Comparison of ENCODE assay signal across 8 cellular contexts in the genomic region with DNA sequence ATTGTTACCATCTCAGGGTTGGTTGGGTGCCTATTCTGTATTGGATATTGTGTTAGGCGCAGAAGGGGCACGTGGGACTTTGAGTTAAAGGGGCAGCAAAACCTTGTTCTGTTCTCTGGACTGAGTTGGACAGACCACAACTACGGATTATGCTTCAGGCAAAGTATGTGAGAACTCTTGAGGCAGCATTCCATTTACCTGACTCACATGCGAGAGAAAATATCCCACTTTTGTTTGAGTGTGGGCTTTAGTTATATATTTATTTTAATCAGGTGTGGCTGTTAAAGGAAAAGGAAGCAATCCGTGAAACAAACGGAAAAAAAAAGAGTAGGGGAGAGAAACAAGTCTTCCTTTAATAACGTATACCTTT. TPM values are rescaled to one million over a fixed set of nuclear protein-coding genes. Genes with fewer than 3 reads are reported as not detected.
DNase-seq lines count a peak whose midpoint lies in the region; ATAC-seq and TF ChIP-seq lines count a peak whose summit lies in the region.

No MANE protein-coding gene starts in this region.

- H3K4me3 Mint-ChIP-seq in activated CD8-positive, alpha-beta T cell treated with anti-CD3 and anti-CD28 coated beads, Interleukin-2, amount 10 ng/mL, durations not matched to agents 7 days and 5 days: peak overlapping the region; percentile 92

- H3K27me3 Mint-ChIP-seq in activated CD8-positive, alpha-beta T cell treated with anti-CD3 and anti-CD28 coated beads, Interleukin-2, amount 10 ng/mL, durations not matched to agents 7 days and 5 days (ENCODE audit: low read depth): peaks cover 7% of the 10 kb centered on the region

- H3K9me3 ChIP-seq in right cardiac atrium (ENCODE audit: control insufficient read depth, low read length): no peaks in the 10 kb centered on the region
- H3K9me3 ChIP-seq in sigmoid colon: no peaks in the 10 kb centered on the region

- POLR2A ChIA-PET in activated CD8-positive, alpha-beta T cell treated with anti-CD3 and anti-CD28 coated beads, Interleukin-2, amount 10 ng/mL, durations not matched to agents 7 days and 5 days (lab: Charles Lee): interaction anchor here (3.3 kb wide), 1 partner anchor 17 kb away, joined by 18 read pairs; a partner anchor contains a TSS

- H3K27ac ChIP-seq in right cardiac atrium (ENCODE audit: low read length) (no peak overlapping the region), sigmoid colon (peak overlapping the region; percentile 20 to 73 (median 30))

- DNase-seq in ACHN (peak; percentile 95), HCEC 1CT (peak; percentile 64), right cardiac atrium (no peak), sigmoid colon (no peak)
- DNase-seq in activated CD8-positive, alpha-beta T cell treated with anti-CD3 and anti-CD28 coated beads, Interleukin-2, amount 10 ng/mL, durations not matched to agents 7 days and 5 days: no peak

- H3K4me1 Mint-ChIP-seq in activated CD8-positive, alpha-beta T cell treated with anti-CD3 and anti-CD28 coated beads, Interleukin-2, amount 10 ng/mL, durations not matched to agents 7 days and 5 days (ENCODE audit: low read depth): peaks cover 18% of the 10 kb centered on the region

- H3K27me3 ChIP-seq in right cardiac atrium (ENCODE audit: control insufficient read depth, insufficient read depth) (no peaks in the 10 kb centered on the region), sigmoid colon (no peaks in the 10 kb centered on the region)

- H3K4me3 ChIP-seq in right cardiac atrium (ENCODE audit: low read length) (peak overlapping the region; percentile 48), sigmoid colon (peak overlapping the region; percentile 44 to 64 (median 60))

- CTCF ChIA-PET in activated CD8-positive, alpha-beta T cell treated with anti-CD3 and anti-CD28 coated beads, Interleukin-2, amount 10 ng/mL, durations not matched to agents 7 days and 5 days (lab: Charles Lee): no interaction called here

- TF ChIP-seq EP300 in sigmoid colon (IDR thresholded peaks at IDR 0.05): no peak

- no peak for ATAC-seq in activated CD8-positive, alpha-beta T cell treated with anti-CD3 and anti-CD28 coated beads, Interleukin-2, amount 10 ng/mL, durations not matched to agents 7 days and 5 days
- ATAC-seq in right cardiac atrium (peak in 1 of 2 donors; percentile 46), HG02588 (IDR thresholded peaks at IDR 0.05; ENCODE audit: unreplicated experiment) (no peak), HG03159 (IDR thresholded peaks at IDR 0.05; ENCODE audit: unreplicated experiment) (no peak), HG03095 (IDR thresholded peaks at IDR 0.05; ENCODE audit: unreplicated experiment) (no peak)

- intact Hi-C loops in right cardiac atrium (cut with DNase I): loop anchor here in 1 of 4 donors (10.0 kb wide), 1 partner anchor 229 kb away; no protein-coding TSS in a partner anchor
- intact Hi-C loops in sigmoid colon (cut with DNase I): loop anchor here (1.0 to 5.0 kb wide), 2 partner anchors 16 to 127 kb away; a partner anchor contains a TSS

- WGBS in right cardiac atrium: 17% methylated on average over 7 of the region's 7 CpGs
- 4 to 18% methylated on average over 7 of the region's 7 CpGs for WGBS in sigmoid colon, 2 donors

- in situ Hi-C loops in ACHN (cut with HindIII; ENCODE audit: low pct_ligation_motif_present, low pct_unique_long_range_greater_than_20kb, low sequenced_read_pairs): no loop called here

- TF ChIP-seq POLR2A in sigmoid colon (IDR thresholded peaks at IDR 0.05): no peak

- no peaks in the 10 kb centered on the region for H3K36me3 ChIP-seq in sigmoid colon

- H3K27ac Mint-ChIP-seq in activated CD8-positive, alpha-beta T cell treated with anti-CD3 and anti-CD28 coated beads, Interleukin-2, amount 10 ng/mL, durations not matched to agents 7 days and 5 days: no peak overlapping the region

- TF ChIP-seq CTCF in sigmoid colon (IDR thresholded peaks at IDR 0.05): no peak

- H3K4me1 ChIP-seq in right cardiac atrium (ENCODE audit: control insufficient read depth, insufficient read depth, low read length) (no peaks in the 10 kb centered on the region), sigmoid colon (peaks cover 0 to 13% (median 9%) of the 10 kb centered on the region in 4 donors)

- H3K9me3 Mint-ChIP-seq in activated CD8-positive, alpha-beta T cell treated with anti-CD3 and anti-CD28 coated beads, Interleukin-2, amount 10 ng/mL, durations not matched to agents 7 days and 5 days (ENCODE audit: insufficient read depth): no peaks in the 10 kb centered on the region

- H3K36me3 Mint-ChIP-seq in activated CD8-positive, alpha-beta T cell treated with anti-CD3 and anti-CD28 coated beads, Interleukin-2, amount 10 ng/mL, durations not matched to agents 7 days and 5 days (ENCODE audit: low read depth): no peaks in the 10 kb centered on the region

RNA-seq across cellular contexts. Expression of a gene that starts 0.6 kb away (rescaled TPM):
- 1 to 10 TPM; 2.3 to 3.2 TPM for total RNA-seq in activated CD8-positive, alpha-beta T cell treated with anti-CD3 and anti-CD28 coated beads, Interleukin-2, amount 10 ng/mL, durations not matched to agents 7 days and 5 days
- 1 to 10 TPM; 1.2 to 2.4 (median 1.4) TPM for total RNA-seq in right cardiac atrium
- 0.66 TPM for polyA plus RNA-seq in right cardiac atrium
- 1 to 10 TPM in 2 of 4 donors, under 1 TPM in 2; 0.55 to 1.8 (median 0.92) TPM for total RNA-seq in sigmoid colon
- 100 to 1,000 TPM; 123 to 366 (median 229) TPM for polyA plus RNA-seq in sigmoid colon

RNA-seq across cellular contexts. Expression of a gene that starts 17.0 kb away (rescaled TPM):
- total RNA-seq in activated CD8-positive, alpha-beta T cell treated with anti-CD3 and anti-CD28 coated beads, Interleukin-2, amount 10 ng/mL, durations not matched to agents 7 days and 5 days: 10 to 100 TPM; 33.6 to 35.8 TPM
- total RNA-seq in right cardiac atrium (10 to 100 TPM; 10.6 to 15.0 (median 14.0) TPM), sigmoid colon (10 to 100 TPM; 15.2 to 26.1 (median 19.8) TPM)
- polyA plus RNA-seq in right cardiac atrium (6.7 TPM), sigmoid colon (10 to 100 TPM in 1 of 3 donors, 1 to 10 TPM in 2; 3.0 to 11.9 (median 4.6) TPM)

Comparison
In these comparisons a context has a peak if more than half of its experiments do, and no peak if none do; other contexts are left out.
1. DNase-seq: peak in ACHN (single experiment) and HCEC 1CT (single experiment); none in activated CD8-positive, alpha-beta T cell treated with anti-CD3 and anti-CD28 coated beads, Interleukin-2, amount 10 ng/mL, durations not matched to agents 7 days and 5 days (single experiment), right cardiac atrium (0 of 3) and sigmoid colon (single experiment).